In the genomic region with DNA sequence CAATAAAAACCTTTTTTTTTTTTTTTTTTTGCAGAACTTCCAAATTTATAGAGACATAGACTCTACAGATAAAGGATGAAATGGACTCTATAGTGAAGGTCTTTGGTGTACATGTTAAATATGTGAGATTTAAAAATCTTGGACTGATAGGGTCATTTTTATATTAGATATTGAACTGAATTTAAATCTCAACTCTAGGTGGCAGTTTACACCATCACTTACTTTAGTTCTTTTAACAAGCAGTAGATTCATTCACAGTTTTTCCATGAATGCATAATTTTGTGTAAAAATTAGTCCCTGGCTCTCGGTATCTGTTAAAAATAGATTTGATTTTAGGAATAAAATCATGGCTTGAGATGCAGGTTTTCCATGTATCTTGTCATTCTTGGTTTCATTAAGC, we compare ENCODE assay signal across 16 cellular contexts. TPM values are rescaled to one million over a fixed set of nuclear protein-coding genes. Genes with fewer than 3 reads are reported as not detected.
A peak's percentile ranks its signal among the peaks of the same experiment; 100 is the strongest.
DNase-seq lines count a peak whose midpoint lies in the region; ATAC-seq and TF ChIP-seq lines count a peak whose summit lies in the region.
"Had no signal": no experiment of that assay in that cellular context is flagged by ENCODE, and none has a peak within 500 bp of the region (broad histone marks: within the 10 kb centered on the region; RNA-seq: fewer than 3 reads in every experiment).

No MANE protein-coding gene starts in this region.

- H3K27ac ChIP-seq in gastroesophageal sphincter: no peak overlapping the region
- no peak overlapping the region for H3K27ac ChIP-seq in breast epithelium
- H3K27ac ChIP-seq: prostate gland had no signal

- WGBS in gastroesophageal sphincter (ENCODE audit: low coverage in 1 of 2), 2 donors: 22 to 27% methylated on average over 1 of the region's 1 CpG

- H3K27ac Mint-ChIP-seq in activated naive CD8-positive, alpha-beta T cell treated with anti-CD3 and anti-CD28 coated beads for 36 hours: no peak overlapping the region
- H3K27ac Mint-ChIP-seq: activated CD8-positive, alpha-beta T cell treated with anti-CD3 and anti-CD28 coated beads, Interleukin-2, amount 10 ng/mL, durations not matched to agents 7 days and 5 days; activated naive CD4-positive, alpha-beta T cell treated with anti-CD3 and anti-CD28 coated beads, Interleukin-2, amount 50 U/mL, for 24 hours had no signal

- ATAC-seq in SK-N-SH treated with all-trans-retinoic acid at 6 μM for 48 hours (peak; percentile 47; the same call in 1 of the 3 replicates), gastroesophageal sphincter (no peak)
- ATAC-seq: activated CD8-positive, alpha-beta T cell treated with anti-CD3 and anti-CD28 coated beads, Interleukin-2, amount 10 ng/mL, durations not matched to agents 7 days and 5 days had no signal

- TF ChIP-seq POLR2A in gastroesophageal sphincter (IDR thresholded peaks at IDR 0.05) (no peak), breast epithelium (IDR thresholded peaks at IDR 0.05) (no peak)

- H3K4me3 ChIP-seq in gastroesophageal sphincter (no peak overlapping the region), breast epithelium (no peak overlapping the region)
- H3K4me3 ChIP-seq: prostate gland had no signal

- intact Hi-C loops in breast epithelium (cut with DNase I; ENCODE audit: low total_unique reads): no loop called here

- no peak overlapping the region for H3K4me3 Mint-ChIP-seq in activated naive CD8-positive, alpha-beta T cell treated with anti-CD3 and anti-CD28 coated beads for 36 hours
- H3K4me3 Mint-ChIP-seq: activated CD8-positive, alpha-beta T cell treated with anti-CD3 and anti-CD28 coated beads, Interleukin-2, amount 10 ng/mL, durations not matched to agents 7 days and 5 days; activated naive CD4-positive, alpha-beta T cell treated with anti-CD3 and anti-CD28 coated beads, Interleukin-2, amount 50 U/mL, for 24 hours had no signal

- no peaks in the 10 kb centered on the region for H3K36me3 ChIP-seq in gastroesophageal sphincter
- no peaks in the 10 kb centered on the region for H3K36me3 ChIP-seq in breast epithelium
- H3K36me3 ChIP-seq: prostate gland had no signal

- no peaks in the 10 kb centered on the region for H3K4me1 Mint-ChIP-seq in activated naive CD8-positive, alpha-beta T cell treated with anti-CD3 and anti-CD28 coated beads for 36 hours
- H3K4me1 Mint-ChIP-seq: activated naive CD4-positive, alpha-beta T cell treated with anti-CD3 and anti-CD28 coated beads, Interleukin-2, amount 50 U/mL, for 24 hours had no signal

- H3K9me3 ChIP-seq in gastroesophageal sphincter (no peaks in the 10 kb centered on the region), breast epithelium (no peaks in the 10 kb centered on the region)
- H3K9me3 ChIP-seq: prostate gland had no signal

- no peaks in the 10 kb centered on the region for H3K36me3 Mint-ChIP-seq in activated naive CD8-positive, alpha-beta T cell treated with anti-CD3 and anti-CD28 coated beads for 36 hours
- H3K36me3 Mint-ChIP-seq: activated naive CD4-positive, alpha-beta T cell treated with anti-CD3 and anti-CD28 coated beads, Interleukin-2, amount 50 U/mL, for 24 hours had no signal

- no peaks in the 10 kb centered on the region for H3K9me3 Mint-ChIP-seq in activated naive CD8-positive, alpha-beta T cell treated with anti-CD3 and anti-CD28 coated beads for 36 hours
- H3K9me3 Mint-ChIP-seq: activated naive CD4-positive, alpha-beta T cell treated with anti-CD3 and anti-CD28 coated beads, Interleukin-2, amount 50 U/mL, for 24 hours had no signal

- peaks cover 3% of the 10 kb centered on the region for H3K27me3 Mint-ChIP-seq in activated naive CD8-positive, alpha-beta T cell treated with anti-CD3 and anti-CD28 coated beads for 36 hours

- TF ChIP-seq CTCF in gastroesophageal sphincter (IDR thresholded peaks at IDR 0.05) (peak in 3 of 4 experiments; percentile 15 to 36 (median 18)), breast epithelium (IDR thresholded peaks at IDR 0.05) (no peak)

- no peaks in the 10 kb centered on the region for H3K27me3 ChIP-seq in gastroesophageal sphincter
- H3K27me3 ChIP-seq in breast epithelium: no peaks in the 10 kb centered on the region

- no peak for TF ChIP-seq EP300 in gastroesophageal sphincter (IDR thresholded peaks at IDR 0.05)

- peak; percentile 9 for DNase-seq in Ammon's horn (ENCODE audit: low spot score)
- peak; percentile 22 for DNase-seq in H4 (ENCODE audit: low spot score)
- no peak for DNase-seq in activated naive CD8-positive, alpha-beta T cell treated with anti-CD3 and anti-CD28 coated beads for 36 hours
- DNase-seq in breast epithelium (ENCODE audit: low spot score in 2 of 2): no peak
- DNase-seq in NCI-H2227 treated with DMSO at 0.1 percent for 48 hours (lab: John Stamatoyannopoulos, UW): no peak
- DNase-seq in NOMO-1 treated with DMSO at 0.1 percent for 48 hours (lab: John Stamatoyannopoulos, UW; ENCODE audit: unreplicated experiment): no peak
- DNase-seq: activated CD8-positive, alpha-beta T cell treated with anti-CD3 and anti-CD28 coated beads, Interleukin-2, amount 10 ng/mL, durations not matched to agents 7 days and 5 days; midbrain; NCI-H1048; NK-92 treated with Interleukin-12 subunit alpha and Interleukin-12 subunit beta, amount 100 ng/mL, for 24 hours; stimulated activated CD4-positive, alpha-beta T cell treated with anti-CD3 and anti-CD28 coated beads, Interleukin-4, amount 100 ng/mL, for 1 hour had no signal

- no peaks in the 10 kb centered on the region for H3K4me1 ChIP-seq in gastroesophageal sphincter
- no peaks in the 10 kb centered on the region for H3K4me1 ChIP-seq in breast epithelium
- H3K4me1 ChIP-seq: prostate gland had no signal

TF ChIP-seq in SK-N-SH treated with all-trans-retinoic acid at 6 μM for 48 hours, 23 proteins besides CTCF, POLR2A, EP300 and RAD21 (continues in another document):
- no peak for TF ChIP-seq CSDC2 (CRISPR knock-in tag; IDR thresholded peaks at IDR 0.05)
- no peak for TF ChIP-seq TOX (CRISPR knock-in tag; IDR thresholded peaks at IDR 0.05; ENCODE audit: borderline replicate concordance)
- TF ChIP-seq GLIS3 (CRISPR knock-in tag; IDR thresholded peaks at IDR 0.05): no peak
- TF ChIP-seq TCF4 (CRISPR knock-in tag; IDR thresholded peaks at IDR 0.05; ENCODE audit: borderline replicate concordance): no peak
- no peak for TF ChIP-seq TSHZ2 (CRISPR knock-in tag; IDR thresholded peaks at IDR 0.05)
- no peak for TF ChIP-seq ESRRG (CRISPR knock-in tag; IDR thresholded peaks at IDR 0.05)
- no peak for TF ChIP-seq ISL1 (CRISPR knock-in tag; IDR thresholded peaks at IDR 0.05)
- no peak for TF ChIP-seq OSR1 (CRISPR knock-in tag; IDR thresholded peaks at IDR 0.05)
- TF ChIP-seq, protein P1, sequence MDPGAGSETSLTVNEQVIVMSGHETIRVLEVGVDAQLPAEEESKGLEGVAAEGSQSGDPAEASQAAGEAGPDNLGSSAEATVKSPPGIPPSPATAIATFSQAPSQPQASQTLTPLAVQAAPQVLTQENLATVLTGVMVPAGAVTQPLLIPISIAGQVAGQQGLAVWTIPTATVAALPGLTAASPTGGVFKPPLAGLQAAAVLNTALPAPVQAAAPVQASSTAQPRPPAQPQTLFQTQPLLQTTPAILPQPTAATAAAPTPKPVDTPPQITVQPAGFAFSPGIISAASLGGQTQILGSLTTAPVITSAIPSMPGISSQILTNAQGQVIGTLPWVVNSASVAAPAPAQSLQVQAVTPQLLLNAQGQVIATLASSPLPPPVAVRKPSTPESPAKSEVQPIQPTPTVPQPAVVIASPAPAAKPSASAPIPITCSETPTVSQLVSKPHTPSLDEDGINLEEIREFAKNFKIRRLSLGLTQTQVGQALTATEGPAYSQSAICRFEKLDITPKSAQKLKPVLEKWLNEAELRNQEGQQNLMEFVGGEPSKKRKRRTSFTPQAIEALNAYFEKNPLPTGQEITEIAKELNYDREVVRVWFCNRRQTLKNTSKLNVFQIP (CRISPR knock-in tag; IDR thresholded peaks at IDR 0.05; ENCODE audit: borderline replicate concordance, low read depth): no peak

RNA-seq across cellular contexts. Expression of gene SNX13, which starts 31.1 kb away (rescaled TPM):
- 65.9 and 77.7 TPM in 2 replicates for total RNA-seq in H4 (2014; rRNA removed; shearing (Covaris generic))
- total RNA-seq in gastroesophageal sphincter (10 to 100 TPM; 39.2 to 99.3 (median 57.0) TPM), breast epithelium (10 to 100 TPM; 62.6 to 89.9 (median 72.8) TPM)
- 10 to 100 TPM; 24.7 to 26.3 TPM for total RNA-seq in activated naive CD8-positive, alpha-beta T cell treated with anti-CD3 and anti-CD28 coated beads for 36 hours

RNA-seq across cellular contexts. Expression of gene PRPS1L1, which starts 56.3 kb away (rescaled TPM):
- total RNA-seq in H4 (2014; rRNA removed; shearing (Covaris generic)): not detected in 2 replicates
- total RNA-seq in gastroesophageal sphincter: not detected
- total RNA-seq in activated naive CD8-positive, alpha-beta T cell treated with anti-CD3 and anti-CD28 coated beads for 36 hours: not detected
- not detected for total RNA-seq in breast epithelium
- total RNA-seq: activated CD8-positive, alpha-beta T cell treated with anti-CD3 and anti-CD28 coated beads, Interleukin-2, amount 10 ng/mL, durations not matched to agents 7 days and 5 days; dermis microvascular lymphatic vessel endothelial cell had no signal

Comparison
In these comparisons a context has a peak if more than half of its experiments do, and no peak if none do; other contexts are left out.
1. DNase-seq: peak in Ammon's horn (single experiment) and H4 (single experiment); none in activated naive CD8-positive, alpha-beta T cell treated with anti-CD3 and anti-CD28 coated beads for 36 hours (single experiment), breast epithelium (0 of 2), NCI-H2227 treated with DMSO at 0.1 percent for 48 hours (single experiment) and NOMO-1 treated with DMSO at 0.1 percent for 48 hours (single experiment).
2. CTCF ChIP-seq: peak in gastroesophageal sphincter (3 of 4); none in breast epithelium (0 of 3).